14 cellular contexts compared by ENCODE assay signal in genomic region chr1:181139631-181140051, GRCh38. TPM values are rescaled to one million over a fixed set of nuclear protein-coding genes. Genes with fewer than 3 reads are reported as not detected.
DNase-seq lines count a peak whose midpoint lies in the region; ATAC-seq, FAIRE-seq and TF ChIP-seq lines count a peak whose summit lies in the region.
"Had no signal": no experiment of that assay in that cellular context is flagged by ENCODE, and none has a peak within 500 bp of the region (broad histone marks: within the 10 kb centered on the region; RNA-seq: fewer than 3 reads in every experiment).

No MANE protein-coding gene starts in this region.

- no peak overlapping the region for H2AFZ ChIP-seq in fibroblast of lung (ENCODE audit: low read length)

- no peaks in the 10 kb centered on the region for H3K9me3 ChIP-seq in A549
- no peaks in the 10 kb centered on the region for H3K9me3 ChIP-seq in RWPE2 (ENCODE audit: severe bottlenecking)
- H3K9me3 ChIP-seq in fibroblast of lung (ENCODE audit: control insufficient read depth, insufficient read depth, low read depth, low read length): no peaks in the 10 kb centered on the region
- H3K9me3 ChIP-seq in effector memory CD4-positive, alpha-beta T cell (ENCODE audit: control insufficient read depth, low read length): no peaks in the 10 kb centered on the region

- no peak overlapping the region for H3K9ac ChIP-seq in fibroblast of lung (ENCODE audit: insufficient read depth, low read length)

- peaks cover 56% of the 10 kb centered on the region for H3K4me1 ChIP-seq in A549
- peaks cover 56% of the 10 kb centered on the region for H3K4me1 ChIP-seq in RWPE2 (ENCODE audit: insufficient read depth, poor library complexity, severe bottlenecking)
- H3K4me1 ChIP-seq in fibroblast of lung (ENCODE audit: control insufficient read depth, extremely low read depth, insufficient read depth, low read length): peaks cover 41% of the 10 kb centered on the region
- peaks cover 25% of the 10 kb centered on the region for H3K4me1 ChIP-seq in effector memory CD4-positive, alpha-beta T cell (ENCODE audit: control insufficient read depth, insufficient read depth, low read length, poor library complexity, severe bottlenecking)

- 45% methylated on average over 5 of the region's 5 CpGs for WGBS in A549 (ENCODE audit: missing lambda C conversion rate)

- TF ChIP-seq EP300 in A549 (IDR thresholded peaks at IDR 0.05): no peak

- H3K9me3 Mint-ChIP-seq in WTC11: no peaks in the 10 kb centered on the region
- H3K9me3 Mint-ChIP-seq: central memory CD8-positive, alpha-beta T cell had no signal

- H3K27ac ChIP-seq in A549: peak overlapping the region; percentile 77 to 92
- peak overlapping the region; percentile 89 for H3K27ac ChIP-seq in RWPE2 (ENCODE audit: poor library complexity, severe bottlenecking)
- peak overlapping the region; percentile 93 for H3K27ac ChIP-seq in fibroblast of lung (ENCODE audit: insufficient read depth, low read length)
- H3K27ac ChIP-seq in effector memory CD4-positive, alpha-beta T cell (ENCODE audit: insufficient read depth, low read length, poor library complexity, severe bottlenecking): no peak overlapping the region

- H3K36me3 ChIP-seq in RWPE2 (ENCODE audit: low read depth) (no peaks in the 10 kb centered on the region), fibroblast of lung (ENCODE audit: control insufficient read depth, insufficient read depth, low read length) (no peaks in the 10 kb centered on the region)
- no peaks in the 10 kb centered on the region for H3K36me3 ChIP-seq in effector memory CD4-positive, alpha-beta T cell (ENCODE audit: control insufficient read depth, insufficient read depth, low read length)

- peak overlapping the region; percentile 31; the same call in 2 of the 3 replicates for H3K4me2 ChIP-seq in A549
- H3K4me2 ChIP-seq in fibroblast of lung (ENCODE audit: extremely low read depth, insufficient read depth, low read length): no peak overlapping the region

- H3K27me3 ChIP-seq in RWPE2 (ENCODE audit: insufficient read depth, poor library complexity, severe bottlenecking) (no peaks in the 10 kb centered on the region), fibroblast of lung (ENCODE audit: control insufficient read depth, insufficient read depth, low read length) (no peaks in the 10 kb centered on the region)
- no peaks in the 10 kb centered on the region for H3K27me3 ChIP-seq in effector memory CD4-positive, alpha-beta T cell (replicated peaks; ENCODE audit: control insufficient read depth, insufficient read depth, low read length, poor library complexity, severe bottlenecking)

- H4K20me1 ChIP-seq in fibroblast of lung (ENCODE audit: control insufficient read depth, extremely low read depth, insufficient read depth, low read length): no peaks in the 10 kb centered on the region

- POLR2A ChIA-PET in A549 (lab: Yijun Ruan, JAX): interaction anchor here (1.0 to 1.7 kb wide), 2 partner anchors 34 to 49 kb away, joined by 4 to 7 read pairs; no protein-coding TSS in a partner anchor
- POLR2A ChIA-PET in WTC11 (lab: Charles Lee): no interaction called here

- no peak for TF ChIP-seq RAD21 in A549 (conservative IDR thresholded peaks at IDR 0.05 in 1 of 2, IDR thresholded peaks at IDR 0.05 in 1 of 2)

- ATAC-seq in A549 (no peak), RWPE2 (ENCODE audit: low read depth) (peak; percentile 53), WTC11 (no peak), left lobe of liver (no peak)

- H3K27me3 Mint-ChIP-seq in WTC11 (ENCODE audit: low read depth): peaks cover 10% of the 10 kb centered on the region; the same call in 1 of the 2 replicates
- H3K27me3 Mint-ChIP-seq: central memory CD8-positive, alpha-beta T cell had no signal

- CTCF ChIA-PET in A549 (lab: Yijun Ruan, JAX): interaction anchor here (1.0 to 15.4 kb wide), 7 partner anchors 17 to 255 kb away, joined by 3 to 774 read pairs (median 26); partner anchors contain the start of gene IER5
- CTCF ChIA-PET in WTC11 (lab: Charles Lee): interaction anchor here (5.7 kb wide), 1 partner anchor 56 kb away, joined by 43 read pairs; no protein-coding TSS in a partner anchor

- TF ChIP-seq POLR2A in A549 (IDR thresholded peaks at IDR 0.05; ENCODE audit: low read length): no peak

- no peak for FAIRE-seq in A549 (lab: Jason Lieb, UNC)
- FAIRE-seq: frontal cortex, GM12891 had no signal

- no peaks in the 10 kb centered on the region for H3K79me2 ChIP-seq in fibroblast of lung (ENCODE audit: control insufficient read depth, insufficient read depth, low read length)

- no peak overlapping the region for H3K27ac Mint-ChIP-seq in WTC11
- H3K27ac Mint-ChIP-seq: progenitor cell of endocrine pancreas had no signal

- TF ChIP-seq CTCF in A549 (IDR thresholded peaks at IDR 0.05) (no peak), RWPE2 (IDR thresholded peaks at IDR 0.05; ENCODE audit: poor library complexity, severe bottlenecking) (peak; percentile 5), fibroblast of lung (conservative IDR thresholded peaks at IDR 0.05 in 1 of 2, IDR thresholded peaks at IDR 0.05 in 1 of 2; ENCODE audit: low read depth in 1 of 2, low read length in 2 of 2) (no peak), WTC11 (IDR thresholded peaks at IDR 0.05) (no peak)

- DNase-seq in A549 (ENCODE audit: low read depth in 1 of 2, low spot score in 1 of 2): peak in 1 of 2 experiments; percentile 48
- DNase-seq in DMS153 (lab: John Stamatoyannopoulos, UW): peak; percentile 35
- DNase-seq in RWPE2 (ENCODE audit: low spot score): peak; percentile 82
- DNase-seq in fibroblast of lung (ENCODE audit: low read depth in 2 of 2): peak; percentile 60 to 74
- DNase-seq in WTC11 (ENCODE audit: low spot score): no peak
- no peak for DNase-seq in left lobe of liver (ENCODE audit: low spot score)
- DNase-seq in effector memory CD4-positive, alpha-beta T cell: no peak
- DNase-seq in stimulated activated naive CD4-positive, alpha-beta T cell (lab: John Stamatoyannopoulos, UW): no peak
- DNase-seq: NCI-H187 treated with DMSO at 0.1 percent for 48 hours had no signal

- no peaks in the 10 kb centered on the region for H3K36me3 Mint-ChIP-seq in WTC11

- H3K4me1 Mint-ChIP-seq in WTC11: peaks cover 30% of the 10 kb centered on the region

- no peak overlapping the region for H3K4me3 Mint-ChIP-seq in WTC11
- H3K4me3 Mint-ChIP-seq: central memory CD8-positive, alpha-beta T cell had no signal

- H3K4me3 ChIP-seq in A549: no peak overlapping the region
- H3K4me3 ChIP-seq in RWPE2 (ENCODE audit: severe bottlenecking): no peak overlapping the region
- no peak overlapping the region for H3K4me3 ChIP-seq in fibroblast of lung (replicated peaks in 1 of 4; ENCODE audit: control extremely low read depth in 1 of 4, insufficient read depth in 1 of 4, low read depth in 3 of 4, low read length in 4 of 4)
- H3K4me3 ChIP-seq in effector memory CD4-positive, alpha-beta T cell (ENCODE audit: insufficient read depth, low read depth, low read length, poor library complexity, severe bottlenecking): no peak overlapping the region
- H3K4me3 ChIP-seq: lung had no signal

TF ChIP-seq in A549, 52 proteins besides CTCF, POLR2A, EP300 and RAD21 (continues in another document):
- no peak for TF ChIP-seq JUNB (IDR thresholded peaks at IDR 0.05)
- TF ChIP-seq MAX (IDR thresholded peaks at IDR 0.05): no peak
- TF ChIP-seq ZC3H11A (IDR thresholded peaks at IDR 0.05): no peak
- no peak for TF ChIP-seq ZNF302 (CRISPR knock-in tag; IDR thresholded peaks at IDR 0.05)

TF ChIP-seq in WTC11, 78 proteins besides CTCF, POLR2A, EP300 and RAD21:
- TF ChIP-seq ZNF263 (CRISPR knock-in tag; IDR thresholded peaks at IDR 0.05; ENCODE audit: low read depth): no peak
- no peak for TF ChIP-seq CDX4 (CRISPR knock-in tag; IDR thresholded peaks at IDR 0.05; ENCODE audit: borderline replicate concordance)
- TF ChIP-seq ERG (CRISPR knock-in tag; IDR thresholded peaks at IDR 0.05): no peak

RNA-seq across cellular contexts. Expression of gene IER5, which starts 51.1 kb away (rescaled TPM):
- 21.2 and 26.8 TPM in 2 replicates for polyA plus RNA-seq in A549 (2011; rRNA removed)
- 26.3 and 34.1 TPM in 2 replicates for polyA plus RNA-seq in A549 (2012; cell fraction: cytosol; rRNA removed)
- 60.6 and 73.2 TPM in 2 replicates for polyA plus RNA-seq in A549 (2012; cell fraction: nucleus; rRNA removed)
- 40.2 to 43.4 TPM (median 40.5 TPM) in 3 replicates for polyA plus RNA-seq in A549 (2017; fragmentation: RNase III; extraction: RNeasy Plus Mini Kit Qiagen cat#74134 plus additional on column Dnase treatment)
- 20.8 and 29.5 TPM in 2 replicates for polyA minus RNA-seq in A549 (2011; rRNA and poly(A)+ RNA removed)
- total RNA-seq in fibroblast of lung: 31.1 and 42.8 TPM in 2 replicates
- 19.1 and 24.2 TPM in 2 replicates for polyA plus RNA-seq in fibroblast of lung
- 26.0 and 33.9 TPM in 2 replicates for polyA plus RNA-seq in fibroblast of lung (2012)
- polyA minus RNA-seq in fibroblast of lung (ENCODE audit: low replicate concordance): 8.7 and 13.4 TPM in 2 replicates
- 14.2 to 18.2 TPM (median 14.3 TPM) in 3 replicates for total RNA-seq in WTC11 (2021)
- total RNA-seq in left lobe of liver: 3.0 TPM

Comparison
In these comparisons a context has a peak if more than half of its experiments do, and no peak if none do; other contexts are left out.
1. DNase-seq: peak in DMS153 (single experiment), RWPE2 (single experiment) and fibroblast of lung (2 of 2); none in WTC11 (single experiment), left lobe of liver (single experiment), effector memory CD4-positive, alpha-beta T cell (0 of 3) and stimulated activated naive CD4-positive, alpha-beta T cell (0 of 6).